Comparison of ENCODE assay signal across 9 cellular contexts in the genomic region with DNA sequence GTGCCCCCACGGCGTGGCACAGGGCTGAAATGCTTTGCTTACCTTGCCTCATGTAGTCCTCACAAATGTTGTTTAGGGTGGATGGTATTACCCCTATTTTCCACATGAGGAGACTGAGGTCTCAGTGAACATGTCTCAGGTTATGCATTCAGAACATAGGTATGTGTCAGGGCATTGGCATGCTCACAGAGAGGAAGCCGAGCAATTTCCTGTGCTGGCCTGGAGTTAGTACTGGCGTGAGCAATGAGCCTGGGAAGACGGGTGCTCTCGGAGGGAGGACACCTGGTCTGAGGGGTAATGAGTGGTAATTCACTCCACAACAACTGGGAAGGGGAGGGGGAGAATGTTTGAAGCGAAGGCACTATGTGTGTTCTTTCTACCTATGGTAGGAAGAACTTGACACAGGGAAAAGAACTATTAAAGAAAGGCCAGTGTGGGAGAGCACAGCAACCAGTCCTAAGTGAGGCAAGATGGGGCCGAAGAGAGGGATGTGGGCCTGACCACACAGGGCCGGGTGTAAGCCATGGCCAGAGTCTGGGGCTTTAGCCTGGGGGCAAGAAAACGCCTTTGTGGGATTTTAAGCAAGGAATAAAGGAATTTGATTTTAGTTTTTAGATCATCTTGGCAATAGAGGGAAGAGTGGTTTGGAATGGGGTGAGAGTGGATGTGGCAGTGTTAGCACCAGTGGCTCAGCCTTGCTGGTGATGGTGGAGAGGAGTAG. TPM values are rescaled to one million over a fixed set of nuclear protein-coding genes. Genes with fewer than 3 reads are reported as not detected.
A peak's percentile ranks its signal among the peaks of the same experiment; 100 is the strongest.
DNase-seq lines count a peak whose midpoint lies in the region; ATAC-seq and TF ChIP-seq lines count a peak whose summit lies in the region.
"Had no signal": no experiment of that assay in that cellular context is flagged by ENCODE, and none has a peak within 500 bp of the region (broad histone marks: within the 10 kb centered on the region; RNA-seq: fewer than 3 reads in every experiment).

No MANE protein-coding gene starts in this region.

- no peak overlapping the region for H3K4me2 ChIP-seq in KMS-11

- peaks cover 3% of the 10 kb centered on the region; the same call in 1 of the 2 replicates for H4K20me1 ChIP-seq in KMS-11 (ENCODE audit: insufficient read depth)

- H3K9me3 ChIP-seq in mucosa of descending colon = no peaks in the 10 kb centered on the region

- peak; percentile 69 for DNase-seq in AG20443 (ENCODE audit: low spot score)
- DNase-seq in cardiac fibroblast (ENCODE audit: low read depth in 2 of 2) = peak; percentile 88 to 97
- peak in 2 of 3 donors; percentile 8 to 14 for DNase-seq in mucosa of descending colon
- no peak for DNase-seq in NCI-H1105 (lab: John Stamatoyannopoulos, UW)
- no peak for DNase-seq in DMS153 treated with DMSO at 0.1 percent for 48 hours (lab: John Stamatoyannopoulos, UW; ENCODE audit: unreplicated experiment)
- DNase-seq: effector memory CD4-positive, alpha-beta T cell had no signal

- H3K79me2 ChIP-seq in KMS-11 (ENCODE audit: insufficient read depth, low read depth) = peaks cover 12% of the 10 kb centered on the region; the same call in 1 of the 2 replicates

- H2AFZ ChIP-seq in KMS-11 (ENCODE audit: low read depth) = no peak overlapping the region

- H3K4me3 ChIP-seq in KMS-11 (IDR thresholded peaks at IDR 0.05; ENCODE audit: insufficient read depth, low read depth, low read length) (no peak overlapping the region), cardiac fibroblast (replicated peaks in 1 of 2; ENCODE audit: low read depth in 2 of 2, low read length in 2 of 2) (no peak overlapping the region), mucosa of descending colon (no peak overlapping the region)

- ATAC-seq in mucosa of descending colon (no peak), HG02870 (IDR thresholded peaks at IDR 0.05; ENCODE audit: unreplicated experiment) (no peak), HG02840 (IDR thresholded peaks at IDR 0.05; ENCODE audit: low FRiP score, unreplicated experiment) (no peak)

- H3K4me1 ChIP-seq in KMS-11 (ENCODE audit: low read depth, poor library complexity, severe bottlenecking) (peaks cover 3% of the 10 kb centered on the region), mucosa of descending colon (ENCODE audit: low read depth) (peaks cover 11% of the 10 kb centered on the region)

- intact Hi-C loops in mucosa of descending colon (cut with DNase I, micrococcal nuclease) = no loop called here

- H3K36me3 ChIP-seq in KMS-11 (ENCODE audit: insufficient read depth) (peaks cover 33% of the 10 kb centered on the region; the same call in 1 of the 2 replicates), mucosa of descending colon (ENCODE audit: low read depth) (peaks cover 42% of the 10 kb centered on the region)

- no peak overlapping the region for H3K9ac ChIP-seq in KMS-11

- H3K27me3 ChIP-seq in KMS-11 (ENCODE audit: insufficient read depth, low read depth) = no peaks in the 10 kb centered on the region

- TF ChIP-seq CTCF in KMS-11 (conservative IDR thresholded peaks at IDR 0.05; ENCODE audit: low read depth, low read length) = no peak
- no peak for TF ChIP-seq CTCF in cardiac fibroblast (IDR thresholded peaks at IDR 0.05; ENCODE audit: low read depth, low read length)
- no peak for TF ChIP-seq CTCF in mucosa of descending colon (IDR thresholded peaks at IDR 0.05)

- H3K27ac ChIP-seq in KMS-11 = peak overlapping the region; percentile 17; the same call in 1 of the 2 replicates

RNA-seq across cellular contexts. Expression of a gene that starts 4.9 kb away (rescaled TPM):
- 10 to 100 TPM; 14.1 to 29.8 (median 16.4) TPM for total RNA-seq in mucosa of descending colon

RNA-seq across cellular contexts. Expression of a gene that starts 18.1 kb away (rescaled TPM):
- 100 to 1,000 TPM; 256 to 305 (median 267) TPM for total RNA-seq in mucosa of descending colon

RNA-seq across cellular contexts. Expression of a gene that starts 28.9 kb away (rescaled TPM):
- 100 to 1,000 TPM in 1 of 3 donors, 10 to 100 TPM in 2; 31.1 to 105 (median 72.0) TPM for total RNA-seq in mucosa of descending colon

RNA-seq across cellular contexts. Expression of a gene that starts 29.0 kb away (rescaled TPM):
- total RNA-seq in mucosa of descending colon = 100 to 1,000 TPM in 1 of 3 donors, 10 to 100 TPM in 2; 87.8 to 126 (median 90.1) TPM

RNA-seq across cellular contexts. Expression of a gene that starts 33.5 kb away (rescaled TPM):
- 100 to 1,000 TPM; 160 to 223 (median 176) TPM for total RNA-seq in mucosa of descending colon

Comparison
In these comparisons a context has a peak if more than half of its experiments do, and no peak if none do; other contexts are left out.
1. DNase-seq: peak in AG20443 (single experiment), cardiac fibroblast (2 of 2) and mucosa of descending colon (2 of 3); none in NCI-H1105 (single experiment) and DMS153 treated with DMSO at 0.1 percent for 48 hours (single experiment).